ENCODE assay signal across 13 cellular contexts in the genomic region with DNA sequence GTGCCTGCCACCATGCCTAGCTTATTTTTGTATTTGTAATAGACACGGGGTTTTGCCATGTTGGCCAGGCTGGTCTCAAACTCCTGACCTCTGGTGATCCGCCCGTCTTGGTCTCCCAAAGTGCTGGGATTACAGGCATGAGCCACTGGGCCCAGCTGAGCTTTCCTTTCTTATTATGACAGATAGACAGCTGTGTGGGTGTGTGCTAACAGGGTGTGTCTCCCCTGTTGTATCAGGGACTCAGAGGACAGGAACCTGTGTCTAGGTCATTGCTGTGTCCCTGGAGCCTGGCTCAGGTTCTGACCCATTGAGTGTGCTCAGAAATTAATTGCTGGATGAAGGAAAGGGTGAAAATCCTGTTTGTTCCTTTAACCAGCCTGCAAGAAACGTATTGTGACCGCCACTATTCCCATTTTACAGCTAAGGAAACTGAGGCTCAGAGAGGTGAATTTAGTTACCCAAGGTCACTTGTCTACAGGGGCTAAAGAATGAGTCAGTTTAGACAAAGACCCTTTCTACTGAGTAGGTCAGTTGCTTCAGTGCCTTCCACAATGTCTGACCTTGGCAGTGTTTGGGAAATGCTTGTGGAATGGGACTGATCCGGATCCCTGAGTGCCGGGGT.
"Had no signal": no experiment of that assay in that cellular context is flagged by ENCODE, and none has a peak within 500 bp of the region (broad histone marks: within the 10 kb centered on the region; RNA-seq: fewer than 3 reads in every experiment).

No MANE protein-coding gene starts in this region.

- H3K9me3 ChIP-seq: ovary, upper lobe of left lung had no signal

- H3K36me3 ChIP-seq: ovary, upper lobe of left lung had no signal

- H3K27ac ChIP-seq: foreskin keratinocyte, ovary, upper lobe of left lung had no signal

- H3K27me3 ChIP-seq: foreskin keratinocyte, ovary, upper lobe of left lung had no signal

- H3K4me3 Mint-ChIP-seq: activated CD4-positive, alpha-beta memory T cell treated with anti-CD3 and anti-CD28 coated beads for 36 hours; activated CD8-positive, alpha-beta memory T cell treated with anti-CD3 and anti-CD28 coated beads, Interleukin-2, amount 10 ng/mL, durations not matched to agents 7 days and 5 days; activated T-cell treated with anti-CD3 and anti-CD28 coated beads, Interleukin-2, amount 50 U/mL, for 24 hours; neural crest cell had no signal

- H3K27ac Mint-ChIP-seq: activated CD4-positive, alpha-beta memory T cell treated with anti-CD3 and anti-CD28 coated beads for 36 hours; activated CD8-positive, alpha-beta memory T cell treated with anti-CD3 and anti-CD28 coated beads, Interleukin-2, amount 10 ng/mL, durations not matched to agents 7 days and 5 days; activated T-cell treated with anti-CD3 and anti-CD28 coated beads, Interleukin-2, amount 50 U/mL, for 24 hours had no signal

- DNase-seq: activated CD4-positive, alpha-beta memory T cell treated with anti-CD3 and anti-CD28 coated beads for 36 hours; activated CD8-positive, alpha-beta memory T cell treated with anti-CD3 and anti-CD28 coated beads, Interleukin-2, amount 10 ng/mL, durations not matched to agents 7 days and 5 days; activated naive CD4-positive, alpha-beta T cell treated with anti-CD3 and anti-CD28 coated beads, Interleukin-2, amount 50 U/mL, for 16 hours; activated T-cell treated with anti-CD3 and anti-CD28 coated beads, Interleukin-2, amount 50 U/mL, for 24 hours; foreskin keratinocyte; kidney glomerular epithelial cell; ovary; stimulated activated CD4-positive, alpha-beta T cell treated with anti-CD3 and anti-CD28 coated beads, Interleukin-15, amount 100 ng/mL, for 24 hours; stimulated activated CD4-positive, alpha-beta T cell treated with anti-CD3 and anti-CD28 coated beads, Interleukin-4, amount 100 ng/mL, for 24 hours; stimulated activated naive CD4-positive, alpha-beta T cell; T-helper 9 cell; upper lobe of left lung had no signal

- H3K27me3 Mint-ChIP-seq: activated CD4-positive, alpha-beta memory T cell treated with anti-CD3 and anti-CD28 coated beads for 36 hours; activated CD8-positive, alpha-beta memory T cell treated with anti-CD3 and anti-CD28 coated beads, Interleukin-2, amount 10 ng/mL, durations not matched to agents 7 days and 5 days; activated T-cell treated with anti-CD3 and anti-CD28 coated beads, Interleukin-2, amount 50 U/mL, for 24 hours had no signal

- H3K36me3 Mint-ChIP-seq: activated CD4-positive, alpha-beta memory T cell treated with anti-CD3 and anti-CD28 coated beads for 36 hours; activated CD8-positive, alpha-beta memory T cell treated with anti-CD3 and anti-CD28 coated beads, Interleukin-2, amount 10 ng/mL, durations not matched to agents 7 days and 5 days had no signal

- ATAC-seq: activated CD8-positive, alpha-beta memory T cell treated with anti-CD3 and anti-CD28 coated beads, Interleukin-2, amount 10 ng/mL, durations not matched to agents 7 days and 5 days; foreskin keratinocyte had no signal

- H3K4me1 Mint-ChIP-seq: activated CD8-positive, alpha-beta memory T cell treated with anti-CD3 and anti-CD28 coated beads, Interleukin-2, amount 10 ng/mL, durations not matched to agents 7 days and 5 days had no signal

- H3K4me3 ChIP-seq: ovary, upper lobe of left lung had no signal
